ENCODE assay signal across 1 cellular context in the genomic region with DNA sequence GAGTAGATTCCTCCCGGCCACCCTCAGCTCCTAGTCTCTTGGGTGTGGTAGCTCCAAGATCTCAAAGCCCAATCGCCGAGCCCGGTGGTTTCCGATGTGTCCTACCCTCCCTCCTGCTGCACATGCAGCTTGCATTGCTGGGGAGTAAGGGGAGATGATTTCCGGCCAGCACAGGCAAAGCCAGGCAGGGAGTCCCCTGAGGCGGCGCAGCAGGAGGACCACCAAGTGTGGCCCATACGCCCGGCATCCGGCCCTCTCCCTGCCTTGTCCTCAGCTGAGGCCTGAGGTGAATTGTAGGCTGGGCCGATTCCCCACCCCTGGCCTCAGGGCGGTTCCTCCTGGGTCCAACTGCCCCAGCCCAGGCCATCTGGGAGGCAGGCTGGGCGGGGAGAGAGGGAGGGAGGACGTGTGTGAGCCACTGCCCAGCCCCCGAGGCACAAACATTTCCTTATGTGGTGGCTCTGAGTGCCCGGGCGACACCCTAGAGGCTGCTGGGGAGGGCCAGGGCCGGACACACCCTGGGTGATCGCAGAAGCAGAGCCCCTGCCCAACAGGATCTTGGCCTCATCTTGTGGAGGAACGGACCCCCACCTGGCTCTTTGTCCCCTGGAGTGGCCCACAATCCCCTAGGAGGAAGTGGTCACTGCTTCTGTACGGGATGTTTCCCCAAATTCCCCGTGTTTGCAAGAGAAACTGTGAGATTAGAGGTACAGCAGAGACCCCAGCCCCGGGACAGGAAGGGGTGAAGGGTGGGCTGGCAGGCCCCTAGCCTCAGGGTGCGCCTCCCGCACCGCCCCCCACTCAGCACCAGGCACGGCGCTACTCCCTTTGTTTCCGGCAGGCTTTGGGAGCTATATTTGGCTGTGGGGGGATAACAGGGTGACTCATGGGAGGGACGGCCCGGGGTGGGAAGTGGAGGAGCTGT.
A peak's percentile ranks its signal among the peaks of the same experiment; 100 is the strongest.
TF ChIP-seq lines count a peak whose summit lies in the region.

No MANE protein-coding gene starts in this region.

TF ChIP-seq in GM12878, 131 proteins besides CTCF, POLR2A, EP300 and RAD21 (continued from another document and continues in another):
- TF ChIP-seq, protein P1, sequence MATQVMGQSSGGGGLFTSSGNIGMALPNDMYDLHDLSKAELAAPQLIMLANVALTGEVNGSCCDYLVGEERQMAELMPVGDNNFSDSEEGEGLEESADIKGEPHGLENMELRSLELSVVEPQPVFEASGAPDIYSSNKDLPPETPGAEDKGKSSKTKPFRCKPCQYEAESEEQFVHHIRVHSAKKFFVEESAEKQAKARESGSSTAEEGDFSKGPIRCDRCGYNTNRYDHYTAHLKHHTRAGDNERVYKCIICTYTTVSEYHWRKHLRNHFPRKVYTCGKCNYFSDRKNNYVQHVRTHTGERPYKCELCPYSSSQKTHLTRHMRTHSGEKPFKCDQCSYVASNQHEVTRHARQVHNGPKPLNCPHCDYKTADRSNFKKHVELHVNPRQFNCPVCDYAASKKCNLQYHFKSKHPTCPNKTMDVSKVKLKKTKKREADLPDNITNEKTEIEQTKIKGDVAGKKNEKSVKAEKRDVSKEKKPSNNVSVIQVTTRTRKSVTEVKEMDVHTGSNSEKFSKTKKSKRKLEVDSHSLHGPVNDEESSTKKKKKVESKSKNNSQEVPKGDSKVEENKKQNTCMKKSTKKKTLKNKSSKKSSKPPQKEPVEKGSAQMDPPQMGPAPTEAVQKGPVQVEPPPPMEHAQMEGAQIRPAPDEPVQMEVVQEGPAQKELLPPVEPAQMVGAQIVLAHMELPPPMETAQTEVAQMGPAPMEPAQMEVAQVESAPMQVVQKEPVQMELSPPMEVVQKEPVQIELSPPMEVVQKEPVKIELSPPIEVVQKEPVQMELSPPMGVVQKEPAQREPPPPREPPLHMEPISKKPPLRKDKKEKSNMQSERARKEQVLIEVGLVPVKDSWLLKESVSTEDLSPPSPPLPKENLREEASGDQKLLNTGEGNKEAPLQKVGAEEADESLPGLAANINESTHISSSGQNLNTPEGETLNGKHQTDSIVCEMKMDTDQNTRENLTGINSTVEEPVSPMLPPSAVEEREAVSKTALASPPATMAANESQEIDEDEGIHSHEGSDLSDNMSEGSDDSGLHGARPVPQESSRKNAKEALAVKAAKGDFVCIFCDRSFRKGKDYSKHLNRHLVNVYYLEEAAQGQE (IDR thresholded peaks at IDR 0.05; ENCODE audit: low read depth, low read length) = no peak
- TF ChIP-seq TARDBP (IDR thresholded peaks at IDR 0.05; ENCODE audit: borderline replicate concordance) (0 out of 2 replicates have a peak, but pooled peaks have one; percentile 32), EED (IDR thresholded peaks at IDR 0.05; ENCODE audit: low read depth) (peak; percentile 68), CREM (IDR thresholded peaks at IDR 0.05; ENCODE audit: low read depth) (no peak; the same call in 1 of the 2 replicates), RB1 (IDR thresholded peaks at IDR 0.05; ENCODE audit: borderline replicate concordance) (peak; percentile 88; the same call in 1 of the 2 replicates), ZBED1 (IDR thresholded peaks at IDR 0.05; ENCODE audit: borderline replicate concordance) (0 out of 2 replicates have a peak, but pooled peaks have one; percentile 11), SREBF1 (IDR thresholded peaks at IDR 0.05; ENCODE audit: low read length) (0 out of 2 replicates have a peak, but pooled peaks have one; percentile 5), PML (IDR thresholded peaks at IDR 0.05; ENCODE audit: low read length) (no peak), BRCA1 (IDR thresholded peaks at IDR 0.05; ENCODE audit: low read depth, low read length) (no peak), BCL11A (IDR thresholded peaks at IDR 0.05; ENCODE audit: low read depth, low read length) (no peak), JUNB (IDR thresholded peaks at IDR 0.05) (no peak), TBL1XR1 (IDR thresholded peaks at IDR 0.05; ENCODE audit: low read depth, low read length) (no peak), NR2F1 (conservative IDR thresholded peaks at IDR 0.05) (peak; percentile 77), SP1 (IDR thresholded peaks at IDR 0.05; ENCODE audit: low read depth, low read length) (peak; percentile 81), ZNF384 (IDR thresholded peaks at IDR 0.05; ENCODE audit: borderline replicate concordance, low read depth, low read length) (no peak), GATAD2B (conservative IDR thresholded peaks at IDR 0.05; ENCODE audit: low read depth) (peak; percentile 66), MTA3 (IDR thresholded peaks at IDR 0.05; ENCODE audit: borderline replicate concordance, low read length) (no peak), IKZF2 (IDR thresholded peaks at IDR 0.05) (peak; percentile 82 to 84), BMI1 (IDR thresholded peaks at IDR 0.05; ENCODE audit: borderline replicate concordance) (no peak), POLR2AphosphoS2 (IDR thresholded peaks at IDR 0.05; ENCODE audit: low read depth, low read length) (peak; percentile 90; the same call in 1 of the 2 replicates), ASH2L (IDR thresholded peaks at IDR 0.05; ENCODE audit: borderline replicate concordance, low read depth) (no peak), RELA (IDR thresholded peaks at IDR 0.05; ENCODE audit: borderline replicate concordance, partially characterized antibody) (peak; percentile 63)
- TF ChIP-seq, protein P2, sequence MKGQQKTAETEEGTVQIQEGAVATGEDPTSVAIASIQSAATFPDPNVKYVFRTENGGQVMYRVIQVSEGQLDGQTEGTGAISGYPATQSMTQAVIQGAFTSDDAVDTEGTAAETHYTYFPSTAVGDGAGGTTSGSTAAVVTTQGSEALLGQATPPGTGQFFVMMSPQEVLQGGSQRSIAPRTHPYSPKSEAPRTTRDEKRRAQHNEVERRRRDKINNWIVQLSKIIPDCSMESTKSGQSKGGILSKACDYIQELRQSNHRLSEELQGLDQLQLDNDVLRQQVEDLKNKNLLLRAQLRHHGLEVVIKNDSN (IDR thresholded peaks at IDR 0.05; ENCODE audit: borderline replicate concordance, extremely low read length, insufficient read depth, low read depth, low read length) = no peak
- TF ChIP-seq, protein P3, sequence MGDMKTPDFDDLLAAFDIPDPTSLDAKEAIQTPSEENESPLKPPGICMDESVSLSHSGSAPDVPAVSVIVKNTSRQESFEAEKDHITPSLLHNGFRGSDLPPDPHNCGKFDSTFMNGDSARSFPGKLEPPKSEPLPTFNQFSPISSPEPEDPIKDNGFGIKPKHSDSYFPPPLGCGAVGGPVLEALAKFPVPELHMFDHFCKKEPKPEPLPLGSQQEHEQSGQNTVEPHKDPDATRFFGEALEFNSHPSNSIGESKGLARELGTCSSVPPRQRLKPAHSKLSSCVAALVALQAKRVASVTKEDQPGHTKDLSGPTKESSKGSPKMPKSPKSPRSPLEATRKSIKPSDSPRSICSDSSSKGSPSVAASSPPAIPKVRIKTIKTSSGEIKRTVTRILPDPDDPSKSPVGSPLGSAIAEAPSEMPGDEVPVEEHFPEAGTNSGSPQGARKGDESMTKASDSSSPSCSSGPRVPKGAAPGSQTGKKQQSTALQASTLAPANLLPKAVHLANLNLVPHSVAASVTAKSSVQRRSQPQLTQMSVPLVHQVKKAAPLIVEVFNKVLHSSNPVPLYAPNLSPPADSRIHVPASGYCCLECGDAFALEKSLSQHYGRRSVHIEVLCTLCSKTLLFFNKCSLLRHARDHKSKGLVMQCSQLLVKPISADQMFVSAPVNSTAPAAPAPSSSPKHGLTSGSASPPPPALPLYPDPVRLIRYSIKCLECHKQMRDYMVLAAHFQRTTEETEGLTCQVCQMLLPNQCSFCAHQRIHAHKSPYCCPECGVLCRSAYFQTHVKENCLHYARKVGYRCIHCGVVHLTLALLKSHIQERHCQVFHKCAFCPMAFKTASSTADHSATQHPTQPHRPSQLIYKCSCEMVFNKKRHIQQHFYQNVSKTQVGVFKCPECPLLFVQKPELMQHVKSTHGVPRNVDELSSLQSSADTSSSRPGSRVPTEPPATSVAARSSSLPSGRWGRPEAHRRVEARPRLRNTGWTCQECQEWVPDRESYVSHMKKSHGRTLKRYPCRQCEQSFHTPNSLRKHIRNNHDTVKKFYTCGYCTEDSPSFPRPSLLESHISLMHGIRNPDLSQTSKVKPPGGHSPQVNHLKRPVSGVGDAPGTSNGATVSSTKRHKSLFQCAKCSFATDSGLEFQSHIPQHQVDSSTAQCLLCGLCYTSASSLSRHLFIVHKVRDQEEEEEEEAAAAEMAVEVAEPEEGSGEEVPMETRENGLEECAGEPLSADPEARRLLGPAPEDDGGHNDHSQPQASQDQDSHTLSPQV (IDR thresholded peaks at IDR 0.05) = peak; percentile 15; the same call in 1 of the 2 replicates
- TF ChIP-seq, protein P4, sequence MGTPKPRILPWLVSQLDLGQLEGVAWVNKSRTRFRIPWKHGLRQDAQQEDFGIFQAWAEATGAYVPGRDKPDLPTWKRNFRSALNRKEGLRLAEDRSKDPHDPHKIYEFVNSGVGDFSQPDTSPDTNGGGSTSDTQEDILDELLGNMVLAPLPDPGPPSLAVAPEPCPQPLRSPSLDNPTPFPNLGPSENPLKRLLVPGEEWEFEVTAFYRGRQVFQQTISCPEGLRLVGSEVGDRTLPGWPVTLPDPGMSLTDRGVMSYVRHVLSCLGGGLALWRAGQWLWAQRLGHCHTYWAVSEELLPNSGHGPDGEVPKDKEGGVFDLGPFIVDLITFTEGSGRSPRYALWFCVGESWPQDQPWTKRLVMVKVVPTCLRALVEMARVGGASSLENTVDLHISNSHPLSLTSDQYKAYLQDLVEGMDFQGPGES (IDR thresholded peaks at IDR 0.05) = no peak; the same call in 1 of the 2 replicates
- TF ChIP-seq, protein P5, sequence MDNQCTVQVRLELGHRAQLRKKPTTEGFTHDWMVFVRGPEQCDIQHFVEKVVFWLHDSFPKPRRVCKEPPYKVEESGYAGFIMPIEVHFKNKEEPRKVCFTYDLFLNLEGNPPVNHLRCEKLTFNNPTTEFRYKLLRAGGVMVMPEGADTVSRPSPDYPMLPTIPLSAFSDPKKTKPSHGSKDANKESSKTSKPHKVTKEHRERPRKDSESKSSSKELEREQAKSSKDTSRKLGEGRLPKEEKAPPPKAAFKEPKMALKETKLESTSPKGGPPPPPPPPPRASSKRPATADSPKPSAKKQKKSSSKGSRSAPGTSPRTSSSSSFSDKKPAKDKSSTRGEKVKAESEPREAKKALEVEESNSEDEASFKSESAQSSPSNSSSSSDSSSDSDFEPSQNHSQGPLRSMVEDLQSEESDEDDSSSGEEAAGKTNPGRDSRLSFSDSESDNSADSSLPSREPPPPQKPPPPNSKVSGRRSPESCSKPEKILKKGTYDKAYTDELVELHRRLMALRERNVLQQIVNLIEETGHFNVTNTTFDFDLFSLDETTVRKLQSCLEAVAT (IDR thresholded peaks at IDR 0.05) = no peak; the same call in none of the 2 replicates
- TF ChIP-seq, protein P6, sequence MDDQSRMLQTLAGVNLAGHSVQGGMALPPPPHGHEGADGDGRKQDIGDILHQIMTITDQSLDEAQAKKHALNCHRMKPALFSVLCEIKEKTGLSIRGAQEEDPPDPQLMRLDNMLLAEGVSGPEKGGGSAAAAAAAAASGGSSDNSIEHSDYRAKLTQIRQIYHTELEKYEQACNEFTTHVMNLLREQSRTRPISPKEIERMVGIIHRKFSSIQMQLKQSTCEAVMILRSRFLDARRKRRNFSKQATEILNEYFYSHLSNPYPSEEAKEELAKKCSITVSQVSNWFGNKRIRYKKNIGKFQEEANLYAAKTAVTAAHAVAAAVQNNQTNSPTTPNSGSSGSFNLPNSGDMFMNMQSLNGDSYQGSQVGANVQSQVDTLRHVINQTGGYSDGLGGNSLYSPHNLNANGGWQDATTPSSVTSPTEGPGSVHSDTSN (IDR thresholded peaks at IDR 0.05; ENCODE audit: insufficient replicate concordance, low read depth, low read length) = peak; percentile 18
- TF ChIP-seq, protein P7, sequence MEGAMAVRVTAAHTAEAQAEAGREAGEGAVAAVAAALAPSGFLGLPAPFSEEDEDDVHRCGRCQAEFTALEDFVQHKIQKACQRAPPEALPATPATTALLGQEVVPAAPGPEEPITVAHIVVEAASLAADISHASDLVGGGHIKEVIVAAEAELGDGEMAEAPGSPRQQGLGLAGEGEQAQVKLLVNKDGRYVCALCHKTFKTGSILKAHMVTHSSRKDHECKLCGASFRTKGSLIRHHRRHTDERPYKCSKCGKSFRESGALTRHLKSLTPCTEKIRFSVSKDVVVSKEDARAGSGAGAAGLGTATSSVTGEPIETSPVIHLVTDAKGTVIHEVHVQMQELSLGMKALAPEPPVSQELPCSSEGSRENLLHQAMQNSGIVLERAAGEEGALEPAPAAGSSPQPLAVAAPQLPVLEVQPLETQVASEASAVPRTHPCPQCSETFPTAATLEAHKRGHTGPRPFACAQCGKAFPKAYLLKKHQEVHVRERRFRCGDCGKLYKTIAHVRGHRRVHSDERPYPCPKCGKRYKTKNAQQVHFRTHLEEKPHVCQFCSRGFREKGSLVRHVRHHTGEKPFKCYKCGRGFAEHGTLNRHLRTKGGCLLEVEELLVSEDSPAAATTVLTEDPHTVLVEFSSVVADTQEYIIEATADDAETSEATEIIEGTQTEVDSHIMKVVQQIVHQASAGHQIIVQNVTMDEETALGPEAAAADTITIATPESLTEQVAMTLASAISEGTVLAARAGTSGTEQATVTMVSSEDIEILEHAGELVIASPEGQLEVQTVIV (IDR thresholded peaks at IDR 0.05; ENCODE audit: borderline replicate concordance, partially characterized antibody) = peak; percentile 50
- TF ChIP-seq, protein P8, sequence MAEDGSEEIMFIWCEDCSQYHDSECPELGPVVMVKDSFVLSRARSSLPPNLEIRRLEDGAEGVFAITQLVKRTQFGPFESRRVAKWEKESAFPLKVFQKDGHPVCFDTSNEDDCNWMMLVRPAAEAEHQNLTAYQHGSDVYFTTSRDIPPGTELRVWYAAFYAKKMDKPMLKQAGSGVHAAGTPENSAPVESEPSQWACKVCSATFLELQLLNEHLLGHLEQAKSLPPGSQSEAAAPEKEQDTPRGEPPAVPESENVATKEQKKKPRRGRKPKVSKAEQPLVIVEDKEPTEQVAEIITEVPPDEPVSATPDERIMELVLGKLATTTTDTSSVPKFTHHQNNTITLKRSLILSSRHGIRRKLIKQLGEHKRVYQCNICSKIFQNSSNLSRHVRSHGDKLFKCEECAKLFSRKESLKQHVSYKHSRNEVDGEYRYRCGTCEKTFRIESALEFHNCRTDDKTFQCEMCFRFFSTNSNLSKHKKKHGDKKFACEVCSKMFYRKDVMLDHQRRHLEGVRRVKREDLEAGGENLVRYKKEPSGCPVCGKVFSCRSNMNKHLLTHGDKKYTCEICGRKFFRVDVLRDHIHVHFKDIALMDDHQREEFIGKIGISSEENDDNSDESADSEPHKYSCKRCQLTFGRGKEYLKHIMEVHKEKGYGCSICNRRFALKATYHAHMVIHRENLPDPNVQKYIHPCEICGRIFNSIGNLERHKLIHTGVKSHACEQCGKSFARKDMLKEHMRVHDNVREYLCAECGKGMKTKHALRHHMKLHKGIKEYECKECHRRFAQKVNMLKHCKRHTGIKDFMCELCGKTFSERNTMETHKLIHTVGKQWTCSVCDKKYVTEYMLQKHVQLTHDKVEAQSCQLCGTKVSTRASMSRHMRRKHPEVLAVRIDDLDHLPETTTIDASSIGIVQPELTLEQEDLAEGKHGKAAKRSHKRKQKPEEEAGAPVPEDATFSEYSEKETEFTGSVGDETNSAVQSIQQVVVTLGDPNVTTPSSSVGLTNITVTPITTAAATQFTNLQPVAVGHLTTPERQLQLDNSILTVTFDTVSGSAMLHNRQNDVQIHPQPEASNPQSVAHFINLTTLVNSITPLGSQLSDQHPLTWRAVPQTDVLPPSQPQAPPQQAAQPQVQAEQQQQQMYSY (CRISPR knock-in tag; IDR thresholded peaks at IDR 0.05) = no peak
